ENCODE assay signal across 7 cellular contexts in the genomic region with DNA sequence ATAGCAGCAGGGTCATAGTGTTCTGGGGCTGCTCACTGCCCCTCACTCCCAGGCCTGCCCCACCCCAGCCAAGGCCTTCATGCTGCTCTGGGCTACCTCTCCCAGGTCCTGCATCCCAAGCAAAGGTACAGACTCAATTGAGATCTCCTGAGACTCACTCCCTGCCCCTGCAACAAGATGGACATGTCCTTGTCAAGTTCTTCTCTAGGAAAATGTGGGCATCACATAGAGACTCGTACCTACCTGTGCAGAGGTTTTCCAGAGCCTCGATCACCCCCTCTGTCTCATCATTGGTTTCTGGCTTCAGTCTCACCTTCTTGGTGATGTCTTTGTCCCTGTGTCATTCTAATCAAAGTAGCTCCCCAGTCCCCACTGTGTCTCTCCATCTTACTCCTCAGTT.
DNase-seq lines count a peak whose midpoint lies in the region; ATAC-seq and TF ChIP-seq lines count a peak whose summit lies in the region.
"Not testable (repeated sequence)": the region's sequence is repeated elsewhere in the genome, so short reads cannot be mapped to it uniquely, and the experiment has no call there.

No MANE protein-coding gene starts in this region.

- not testable (repeated sequence) for H4K20me1 ChIP-seq in PC-9 (ENCODE audit: insufficient read depth); mammary epithelial cell (ENCODE audit: insufficient read depth, low read length)

- POLR2A ChIA-PET in PC-9 (lab: Charles Lee; ENCODE audit: unreplicated experiment), result interaction anchor here (0.5 to 1.4 kb wide), 9 partner anchors 9 to 478 kb away, joined by 3 to 17 read pairs (median 3); no protein-coding TSS in a partner anchor
- POLR2A ChIA-PET in activated CD4-positive, alpha-beta T cell treated with anti-CD3 and anti-CD28 coated beads, Interleukin-2, amount 10 ng/mL, durations not matched to agents 7 days and 5 days (lab: Charles Lee), result not testable (repeated sequence)

- not testable (repeated sequence) for H3K4me3 Mint-ChIP-seq in Calu3 (ENCODE audit: low read depth, unreplicated experiment)
- H3K4me3 Mint-ChIP-seq in activated CD4-positive, alpha-beta T cell treated with anti-CD3 and anti-CD28 coated beads, Interleukin-2, amount 10 ng/mL, durations not matched to agents 7 days and 5 days, result peak overlapping the region; percentile 83
- H3K4me3 Mint-ChIP-seq in activated T-helper 17 cell treated with anti-CD3 and anti-CD28 coated beads, Interleukin-2, amount 50 U/mL, for 72 hours, result peak overlapping the region; percentile 85

- intact Hi-C loops in Calu3 (cut with micrococcal nuclease; ENCODE audit: unreplicated experiment), result loop anchor here (5.0 kb wide), 1 partner anchor 89 kb away; no protein-coding TSS in a partner anchor
- intact Hi-C loops in PC-9 (cut with micrococcal nuclease; ENCODE audit: unreplicated experiment); mammary epithelial cell (cut with micrococcal nuclease); lower lobe of right lung (cut with DNase I): not testable (repeated sequence)

- not testable (repeated sequence) for DNase-seq in Calu3; PC-9; activated CD4-positive, alpha-beta T cell treated with anti-CD3 and anti-CD28 coated beads, Interleukin-2, amount 10 ng/mL, durations not matched to agents 7 days and 5 days; mammary epithelial cell; lower lobe of right lung

- not testable (repeated sequence) for TF ChIP-seq CTCF in Calu3 (IDR thresholded peaks at IDR 0.05; ENCODE audit: unreplicated experiment); PC-9 (conservative IDR thresholded peaks at IDR 0.05); mammary epithelial cell (conservative IDR thresholded peaks at IDR 0.05 in 1 of 2, IDR thresholded peaks at IDR 0.05 in 1 of 2; ENCODE audit: extremely low read depth in 1 of 2, insufficient read depth in 1 of 2, low read depth in 1 of 2, low read length in 2 of 2); lower lobe of right lung (IDR thresholded peaks at IDR 0.05)

- not testable (repeated sequence) for ATAC-seq in activated T-helper 17 cell treated with anti-CD3 and anti-CD28 coated beads, Interleukin-2, amount 50 U/mL, for 72 hours (replicated peaks); lower lobe of right lung

- H3K27me3 Mint-ChIP-seq in Calu3 (ENCODE audit: unreplicated experiment); activated CD4-positive, alpha-beta T cell treated with anti-CD3 and anti-CD28 coated beads, Interleukin-2, amount 10 ng/mL, durations not matched to agents 7 days and 5 days; activated T-helper 17 cell treated with anti-CD3 and anti-CD28 coated beads, Interleukin-2, amount 50 U/mL, for 72 hours: not testable (repeated sequence)

- H3K27me3 ChIP-seq in PC-9 (ENCODE audit: insufficient read depth, low read depth); mammary epithelial cell (ENCODE audit: insufficient read depth, low read length); lower lobe of right lung (ENCODE audit: low read depth); subcutaneous abdominal adipose tissue (ENCODE audit: control insufficient read depth in 5 of 5, insufficient read depth in 4 of 5, low read length in 5 of 5): not testable (repeated sequence)

- H3K79me2 ChIP-seq in PC-9 (ENCODE audit: low read depth); mammary epithelial cell (ENCODE audit: insufficient read depth, low read length): not testable (repeated sequence)

- H3K36me3 Mint-ChIP-seq in Calu3 (ENCODE audit: insufficient read depth, unreplicated experiment), result peaks cover 24% of the 10 kb centered on the region
- peaks cover 64% of the 10 kb centered on the region for H3K36me3 Mint-ChIP-seq in activated CD4-positive, alpha-beta T cell treated with anti-CD3 and anti-CD28 coated beads, Interleukin-2, amount 10 ng/mL, durations not matched to agents 7 days and 5 days (ENCODE audit: low read depth)
- H3K36me3 Mint-ChIP-seq in activated T-helper 17 cell treated with anti-CD3 and anti-CD28 coated beads, Interleukin-2, amount 50 U/mL, for 72 hours (ENCODE audit: low read depth), result not testable (repeated sequence)

- not testable (repeated sequence) for H3K9me3 Mint-ChIP-seq in Calu3 (ENCODE audit: low read depth, unreplicated experiment); activated T-helper 17 cell treated with anti-CD3 and anti-CD28 coated beads, Interleukin-2, amount 50 U/mL, for 72 hours
- peaks cover 19% of the 10 kb centered on the region for H3K9me3 Mint-ChIP-seq in activated CD4-positive, alpha-beta T cell treated with anti-CD3 and anti-CD28 coated beads, Interleukin-2, amount 10 ng/mL, durations not matched to agents 7 days and 5 days

- WGBS in mammary epithelial cell (ENCODE audit: low coverage, missing lambda C conversion rate), result 100% methylated on average over 2 of the region's 2 CpGs

- H3K4me1 ChIP-seq in PC-9 (replicated peaks; ENCODE audit: insufficient read depth), result peaks cover 18% of the 10 kb centered on the region
- peaks cover 24% of the 10 kb centered on the region for H3K4me1 ChIP-seq in mammary epithelial cell (ENCODE audit: insufficient read depth, low read length)
- peaks cover 44% of the 10 kb centered on the region for H3K4me1 ChIP-seq in lower lobe of right lung
- H3K4me1 ChIP-seq in subcutaneous abdominal adipose tissue (ENCODE audit: control insufficient read depth in 5 of 5, insufficient read depth in 5 of 5, low read length in 5 of 5), result peaks cover 6 to 45% (median 13%) of the 10 kb centered on the region in 5 donors

- H3K4me3 ChIP-seq in PC-9; mammary epithelial cell (replicated peaks in 1 of 3; ENCODE audit: insufficient read depth in 1 of 3, low read depth in 2 of 3, low read length in 3 of 3); lower lobe of right lung; subcutaneous abdominal adipose tissue (ENCODE audit: low read depth in 1 of 5, low read length in 5 of 5): not testable (repeated sequence)

- in situ Hi-C loops in mammary epithelial cell (cut with MboI; ENCODE audit: low sequenced_read_pairs in 2 of 2), result loop anchor here in 1 of 2 donors (25.0 kb wide), 1 partner anchor 319 kb away; no protein-coding TSS in a partner anchor

- not testable (repeated sequence) for H3K4me2 ChIP-seq in PC-9; mammary epithelial cell (ENCODE audit: insufficient read depth, low read depth, low read length)

- H3K4me1 Mint-ChIP-seq in Calu3 (ENCODE audit: low read depth, unreplicated experiment), result peaks cover 44% of the 10 kb centered on the region
- peaks cover 72% of the 10 kb centered on the region for H3K4me1 Mint-ChIP-seq in activated CD4-positive, alpha-beta T cell treated with anti-CD3 and anti-CD28 coated beads, Interleukin-2, amount 10 ng/mL, durations not matched to agents 7 days and 5 days
- peaks cover 60% of the 10 kb centered on the region for H3K4me1 Mint-ChIP-seq in activated T-helper 17 cell treated with anti-CD3 and anti-CD28 coated beads, Interleukin-2, amount 50 U/mL, for 72 hours

- H3K9ac ChIP-seq in mammary epithelial cell (ENCODE audit: insufficient read depth, low read length); subcutaneous abdominal adipose tissue (ENCODE audit: low read length in 5 of 5): not testable (repeated sequence)

- not testable (repeated sequence) for H3K36me3 ChIP-seq in PC-9 (ENCODE audit: low read depth); mammary epithelial cell (ENCODE audit: insufficient read depth, low read length); lower lobe of right lung; subcutaneous abdominal adipose tissue (ENCODE audit: control insufficient read depth in 5 of 5, insufficient read depth in 5 of 5, low read length in 5 of 5)

- H2AFZ ChIP-seq in PC-9; mammary epithelial cell (ENCODE audit: low read depth, low read length): not testable (repeated sequence)

- CTCF ChIA-PET in Calu3 (lab: Charles Lee), result interaction anchor here (1.2 kb wide), 1 partner anchor 443 kb away, joined by 3 read pairs; no protein-coding TSS in a partner anchor
- CTCF ChIA-PET in PC-9 (lab: Charles Lee), result interaction anchor here (0.6 kb wide), 1 partner anchor 42 kb away, joined by 3 read pairs; no protein-coding TSS in a partner anchor
- CTCF ChIA-PET in activated CD4-positive, alpha-beta T cell treated with anti-CD3 and anti-CD28 coated beads, Interleukin-2, amount 10 ng/mL, durations not matched to agents 7 days and 5 days (lab: Charles Lee), result interaction anchor here (1.1 to 2.8 kb wide), 6 partner anchors 9 to 442 kb away, joined by 3 to 13 read pairs (median 6); no protein-coding TSS in a partner anchor
- CTCF ChIA-PET in mammary epithelial cell (lab: Charles Lee; ENCODE audit: low non-redundant PET), result not testable (repeated sequence)

- peaks cover 16% of the 10 kb centered on the region; the same call in 1 of the 2 replicates for H3F3A ChIP-seq in PC-9 (ENCODE audit: insufficient read depth, low read depth)

- BruUV-seq in Calu3 (replicated peaks; lab: Mats Ljungman, UMichigan); mammary epithelial cell (replicated peaks; lab: Mats Ljungman, UMichigan): not testable (repeated sequence)
- TSS peak; percentile 60 for BruUV-seq in PC-9 (replicated peaks; lab: Mats Ljungman, UMichigan)

- not testable (repeated sequence) for H3K9me2 ChIP-seq in PC-9 (ENCODE audit: insufficient read depth)

- H3K27ac ChIP-seq in PC-9 (peak overlapping the region; percentile 86), mammary epithelial cell (ENCODE audit: insufficient read depth, low read depth, low read length) (peak overlapping the region; percentile 8), lower lobe of right lung (peak overlapping the region; percentile 31), subcutaneous abdominal adipose tissue (ENCODE audit: low read depth, low read length) (peak overlapping the region; percentile 84)

- peak overlapping the region; percentile 97 for H3K27ac Mint-ChIP-seq in Calu3 (ENCODE audit: unreplicated experiment)
- peak overlapping the region; percentile 99 for H3K27ac Mint-ChIP-seq in activated CD4-positive, alpha-beta T cell treated with anti-CD3 and anti-CD28 coated beads, Interleukin-2, amount 10 ng/mL, durations not matched to agents 7 days and 5 days
- H3K27ac Mint-ChIP-seq in activated T-helper 17 cell treated with anti-CD3 and anti-CD28 coated beads, Interleukin-2, amount 50 U/mL, for 72 hours, result peak overlapping the region; percentile 98

- dilution Hi-C loops in mammary epithelial cell (cut with HindIII; ENCODE audit: low sequenced_read_pairs), result not testable (repeated sequence)

- H3K9me3 ChIP-seq in PC-9 (ENCODE audit: insufficient read depth, low read depth); mammary epithelial cell (replicated peaks; ENCODE audit: insufficient read depth, low read length); lower lobe of right lung; subcutaneous abdominal adipose tissue (ENCODE audit: control insufficient read depth in 5 of 5, low read length in 5 of 5): not testable (repeated sequence)

Comparison
In these comparisons a context has a peak if more than half of its experiments do, and no peak if none do; other contexts are left out.
1. H3K27ac ChIP-seq: peak in every context shown above with its lines; median percentile 86 in PC-9; 84 in subcutaneous abdominal adipose tissue; 31 in lower lobe of right lung; 8 in mammary epithelial cell.